Comparison of ENCODE assay signal across 12 cellular contexts in genomic region chr6:156840136-156840535, GRCh38.
DNase-seq lines count a peak whose midpoint lies in the region; ATAC-seq and TF ChIP-seq lines count a peak whose summit lies in the region.
"Had no signal": no experiment of that assay in that cellular context is flagged by ENCODE, and none has a peak within 500 bp of the region (broad histone marks: within the 10 kb centered on the region; RNA-seq: fewer than 3 reads in every experiment).

No MANE protein-coding gene starts in this region.

- ATAC-seq in heart left ventricle = peak in 3 of 4 donors; percentile 10 to 43 (median 20)
- no peak for ATAC-seq in CD8-positive, alpha-beta T cell
- ATAC-seq in GM21390 (IDR thresholded peaks at IDR 0.05; ENCODE audit: unreplicated experiment) = no peak
- ATAC-seq: activated CD8-positive, alpha-beta memory T cell treated with anti-CD3 and anti-CD28 coated beads, Interleukin-2, amount 10 ng/mL, durations not matched to agents 7 days and 5 days had no signal

- POLR2A ChIA-PET in CD8-positive, alpha-beta memory T cell (lab: Charles Lee) = no interaction called here
- POLR2A ChIA-PET in CD8-positive, alpha-beta T cell (lab: Charles Lee) = no interaction called here

- no peaks in the 10 kb centered on the region for H3K9me3 ChIP-seq in CD8-positive, alpha-beta memory T cell (ENCODE audit: low read length)
- H3K9me3 ChIP-seq in WERI-Rb-1 (ENCODE audit: severe bottlenecking) (no peaks in the 10 kb centered on the region), heart left ventricle (no peaks in the 10 kb centered on the region), parathyroid adenoma (ENCODE audit: control insufficient read depth, low read length) (no peaks in the 10 kb centered on the region)
- H3K9me3 ChIP-seq in CD8-positive, alpha-beta T cell (ENCODE audit: low read length) = no peaks in the 10 kb centered on the region
- H3K9me3 ChIP-seq: body of pancreas had no signal

- no peaks in the 10 kb centered on the region for H3K9me3 Mint-ChIP-seq in CD8-positive, alpha-beta memory T cell
- H3K9me3 Mint-ChIP-seq in CD8-positive, alpha-beta T cell = no peaks in the 10 kb centered on the region
- no peaks in the 10 kb centered on the region for H3K9me3 Mint-ChIP-seq in activated CD4-positive, alpha-beta T cell treated with anti-CD3 and anti-CD28 coated beads, Interleukin-2, amount 10 ng/mL, durations not matched to agents 24 days and 14 days
- H3K9me3 Mint-ChIP-seq: CD4-positive, alpha-beta memory T cell had no signal

- CTCF ChIA-PET in CD8-positive, alpha-beta memory T cell (lab: Charles Lee) = no interaction called here
- CTCF ChIA-PET in CD8-positive, alpha-beta T cell (lab: Charles Lee) = no interaction called here

- H3K4me1 Mint-ChIP-seq in CD8-positive, alpha-beta memory T cell = peaks cover 64 to 86% (median 79%) of the 10 kb centered on the region in 3 donors
- H3K4me1 Mint-ChIP-seq in CD8-positive, alpha-beta T cell (ENCODE audit: low read depth) = peaks cover 73% of the 10 kb centered on the region
- H3K4me1 Mint-ChIP-seq in activated CD4-positive, alpha-beta T cell treated with anti-CD3 and anti-CD28 coated beads, Interleukin-2, amount 10 ng/mL, durations not matched to agents 24 days and 14 days = peaks cover 19% of the 10 kb centered on the region

- intact Hi-C loops in heart left ventricle (cut with DNase I) = loop anchor here in 3 of 10 donors (5.0 to 10.0 kb wide), 3 partner anchors 53 to 155 kb away; no protein-coding TSS in a partner anchor
- intact Hi-C loops in CD8-positive, alpha-beta T cell (cut with DNase I, micrococcal nuclease) = no loop called here
- intact Hi-C loops in activated CD4-positive, alpha-beta T cell treated with anti-CD3 and anti-CD28 coated beads, Interleukin-2, amount 10 ng/mL, durations not matched to agents 24 days and 14 days (cut with micrococcal nuclease) = no loop called here

- peak overlapping the region; percentile 43 for H3K4me2 ChIP-seq in parathyroid adenoma (ENCODE audit: low read length)

- no peak for DNase-seq in CD8-positive, alpha-beta memory T cell
- DNase-seq in WERI-Rb-1 (peak; percentile 28), heart left ventricle (no peak), midbrain (lab: John Stamatoyannopoulos, UW) (no peak)
- DNase-seq in CD8-positive, alpha-beta T cell = no peak
- no peak for DNase-seq in activated CD4-positive, alpha-beta T cell treated with anti-CD3 and anti-CD28 coated beads, Interleukin-2, amount 10 ng/mL, durations not matched to agents 24 days and 14 days
- DNase-seq: activated CD8-positive, alpha-beta memory T cell treated with anti-CD3 and anti-CD28 coated beads, Interleukin-2, amount 10 ng/mL, durations not matched to agents 7 days and 5 days; CD4-positive, alpha-beta memory T cell had no signal

- H3K36me3 Mint-ChIP-seq in CD8-positive, alpha-beta memory T cell = peaks cover 0 to 27% (median 8%) of the 10 kb centered on the region in 3 donors
- peaks cover 17% of the 10 kb centered on the region for H3K36me3 Mint-ChIP-seq in CD8-positive, alpha-beta T cell
- H3K36me3 Mint-ChIP-seq in activated CD4-positive, alpha-beta T cell treated with anti-CD3 and anti-CD28 coated beads, Interleukin-2, amount 10 ng/mL, durations not matched to agents 24 days and 14 days (ENCODE audit: low read depth) = peaks cover 6% of the 10 kb centered on the region

- no peaks in the 10 kb centered on the region for H3K27me3 ChIP-seq in CD8-positive, alpha-beta memory T cell (ENCODE audit: insufficient read depth, low read length, poor library complexity, severe bottlenecking)
- H3K27me3 ChIP-seq in WERI-Rb-1 (ENCODE audit: insufficient read depth, low read depth, severe bottlenecking) = no peaks in the 10 kb centered on the region
- no peaks in the 10 kb centered on the region for H3K27me3 ChIP-seq in heart left ventricle
- H3K27me3 ChIP-seq in parathyroid adenoma (ENCODE audit: control insufficient read depth, insufficient read depth, low read length) = no peaks in the 10 kb centered on the region
- no peaks in the 10 kb centered on the region for H3K27me3 ChIP-seq in CD8-positive, alpha-beta T cell (ENCODE audit: insufficient read depth, low read length)
- H3K27me3 ChIP-seq: body of pancreas had no signal

- no peak overlapping the region for H2AFZ ChIP-seq in parathyroid adenoma

- H3K36me3 ChIP-seq in CD8-positive, alpha-beta memory T cell (ENCODE audit: insufficient read depth, low read length) = no peaks in the 10 kb centered on the region
- H3K36me3 ChIP-seq in WERI-Rb-1 (no peaks in the 10 kb centered on the region), heart left ventricle (peaks cover 0 to 7% (median 0%) of the 10 kb centered on the region in 9 donors), parathyroid adenoma (ENCODE audit: control insufficient read depth, insufficient read depth, low read length) (no peaks in the 10 kb centered on the region)
- no peaks in the 10 kb centered on the region for H3K36me3 ChIP-seq in CD8-positive, alpha-beta T cell (ENCODE audit: insufficient read depth, low read length)

- H3K9ac ChIP-seq in parathyroid adenoma = no peak overlapping the region

- no peak overlapping the region for H3K4me3 ChIP-seq in CD8-positive, alpha-beta memory T cell (ENCODE audit: low read length)
- no peak overlapping the region for H3K4me3 ChIP-seq in WERI-Rb-1 (ENCODE audit: low read depth, low read length)
- peak overlapping the region in 5 of 12 donors; percentile 0 to 28 (median 9) for H3K4me3 ChIP-seq in heart left ventricle
- no peak overlapping the region for H3K4me3 ChIP-seq in parathyroid adenoma (ENCODE audit: low read depth, low read length)
- no peak overlapping the region for H3K4me3 ChIP-seq in CD8-positive, alpha-beta T cell (ENCODE audit: low read depth, low read length)
- H3K4me3 ChIP-seq: body of pancreas had no signal

- no peak for TF ChIP-seq POLR2A in heart left ventricle (IDR thresholded peaks at IDR 0.05)

- H3K27ac Mint-ChIP-seq in CD8-positive, alpha-beta memory T cell = peak overlapping the region in 2 of 8 donors; percentile 52 to 73
- H3K27ac Mint-ChIP-seq in CD8-positive, alpha-beta T cell = no peak overlapping the region
- no peak overlapping the region for H3K27ac Mint-ChIP-seq in activated CD4-positive, alpha-beta T cell treated with anti-CD3 and anti-CD28 coated beads, Interleukin-2, amount 10 ng/mL, durations not matched to agents 24 days and 14 days
- H3K27ac Mint-ChIP-seq: activated CD8-positive, alpha-beta memory T cell treated with anti-CD3 and anti-CD28 coated beads, Interleukin-2, amount 10 ng/mL, durations not matched to agents 7 days and 5 days had no signal

- TF ChIP-seq CTCF in WERI-Rb-1 (IDR thresholded peaks at IDR 0.05; ENCODE audit: low read depth, low read length) (no peak), heart left ventricle (IDR thresholded peaks at IDR 0.05) (no peak), parathyroid adenoma (IDR thresholded peaks at IDR 0.05) (no peak)
- no peak for TF ChIP-seq CTCF in CD8-positive, alpha-beta T cell (IDR thresholded peaks at IDR 0.05)

- H3K79me2 ChIP-seq in parathyroid adenoma = peaks cover 59% of the 10 kb centered on the region

- H3K27ac ChIP-seq in CD8-positive, alpha-beta memory T cell (ENCODE audit: low read depth, low read length) = no peak overlapping the region
- H3K27ac ChIP-seq in WERI-Rb-1 (0 out of 2 replicates have a peak overlapping the region, but pooled peaks have one; percentile 14), heart left ventricle (peak overlapping the region in 11 of 12 donors; percentile 17 to 62 (median 56)), parathyroid adenoma (peak overlapping the region; percentile 37)
- H3K27ac ChIP-seq in CD8-positive, alpha-beta T cell (ENCODE audit: low read depth, low read length) = no peak overlapping the region
- H3K27ac ChIP-seq: body of pancreas, HL-60 had no signal

- H3K27me3 Mint-ChIP-seq in CD8-positive, alpha-beta memory T cell = no peaks in the 10 kb centered on the region
- H3K27me3 Mint-ChIP-seq in CD8-positive, alpha-beta T cell (ENCODE audit: low read depth) = no peaks in the 10 kb centered on the region
- no peaks in the 10 kb centered on the region for H3K27me3 Mint-ChIP-seq in activated CD4-positive, alpha-beta T cell treated with anti-CD3 and anti-CD28 coated beads, Interleukin-2, amount 10 ng/mL, durations not matched to agents 24 days and 14 days
- H3K27me3 Mint-ChIP-seq: activated CD8-positive, alpha-beta memory T cell treated with anti-CD3 and anti-CD28 coated beads, Interleukin-2, amount 10 ng/mL, durations not matched to agents 7 days and 5 days; CD4-positive, alpha-beta memory T cell had no signal

- WGBS in heart left ventricle, 4 donors = 20 to 32% (median 31%) methylated on average over 8 of the region's 8 CpGs

- peak overlapping the region in 4 of 7 donors; percentile 1 to 61 (median 9) for H3K4me3 Mint-ChIP-seq in CD8-positive, alpha-beta memory T cell
- H3K4me3 Mint-ChIP-seq in CD8-positive, alpha-beta T cell = no peak overlapping the region
- no peak overlapping the region for H3K4me3 Mint-ChIP-seq in activated CD4-positive, alpha-beta T cell treated with anti-CD3 and anti-CD28 coated beads, Interleukin-2, amount 10 ng/mL, durations not matched to agents 24 days and 14 days
- H3K4me3 Mint-ChIP-seq: activated CD8-positive, alpha-beta memory T cell treated with anti-CD3 and anti-CD28 coated beads, Interleukin-2, amount 10 ng/mL, durations not matched to agents 7 days and 5 days had no signal

- peaks cover 17% of the 10 kb centered on the region for H3K4me1 ChIP-seq in CD8-positive, alpha-beta memory T cell (ENCODE audit: insufficient read depth, low read length)
- peaks cover 0 to 81% (median 61%) of the 10 kb centered on the region in 12 donors for H3K4me1 ChIP-seq in heart left ventricle
- H3K4me1 ChIP-seq in parathyroid adenoma = peaks cover 37% of the 10 kb centered on the region
- peaks cover 28% of the 10 kb centered on the region for H3K4me1 ChIP-seq in CD8-positive, alpha-beta T cell (ENCODE audit: insufficient read depth, low read length)

Comparison
In these comparisons a context has a peak if more than half of its experiments do, and no peak if none do; other contexts are left out.
1. H3K27ac ChIP-seq: peak in WERI-Rb-1 (single experiment), heart left ventricle (11 of 12) and parathyroid adenoma (single experiment); none in CD8-positive, alpha-beta memory T cell (single experiment) and CD8-positive, alpha-beta T cell (single experiment).
2. H3K4me3 Mint-ChIP-seq: peak in CD8-positive, alpha-beta memory T cell (4 of 7); none in CD8-positive, alpha-beta T cell (single experiment) and activated CD4-positive, alpha-beta T cell treated with anti-CD3 and anti-CD28 coated beads, Interleukin-2, amount 10 ng/mL, durations not matched to agents 24 days and 14 days (single experiment).
3. ATAC-seq: peak in heart left ventricle (3 of 4); none in CD8-positive, alpha-beta T cell (single experiment) and GM21390 (single experiment).